21 cellular contexts compared by ENCODE assay signal in the genomic region with DNA sequence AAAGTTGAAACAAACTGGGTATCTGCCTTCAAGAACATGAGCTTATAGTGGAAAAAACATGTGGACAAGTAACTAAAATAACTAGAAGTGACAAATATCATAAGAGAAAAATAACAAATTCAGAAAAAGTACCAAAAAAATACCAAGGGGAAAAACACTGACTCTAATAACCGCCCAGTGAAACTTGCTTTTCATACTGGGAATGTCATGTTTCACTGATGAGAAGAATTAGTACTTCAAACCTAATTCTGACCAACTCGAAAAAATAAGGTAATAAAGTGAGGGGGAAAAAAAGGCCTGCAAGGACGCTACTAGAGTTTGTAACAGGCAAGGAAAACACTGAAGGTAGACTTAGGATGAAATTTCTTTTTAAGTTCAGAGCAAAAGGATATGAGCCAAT.
DNase-seq lines count a peak whose midpoint lies in the region; ATAC-seq and TF ChIP-seq lines count a peak whose summit lies in the region.
"Had no signal": no experiment of that assay in that cellular context is flagged by ENCODE, and none has a peak within 500 bp of the region (broad histone marks: within the 10 kb centered on the region; RNA-seq: fewer than 3 reads in every experiment).

No MANE protein-coding gene starts in this region.

- peak overlapping the region; percentile 37 for H3K27ac Mint-ChIP-seq in CD8-positive, alpha-beta T cell
- H3K27ac Mint-ChIP-seq: T-cell had no signal

- H3K9me3 ChIP-seq in CD8-positive, alpha-beta T cell (ENCODE audit: low read length): no peaks in the 10 kb centered on the region
- H3K9me3 ChIP-seq: BE2C, Caco-2 had no signal

- no peak for ATAC-seq in CD8-positive, alpha-beta T cell
- ATAC-seq in GM18868 (IDR thresholded peaks at IDR 0.05; ENCODE audit: unreplicated experiment): peak; percentile 80
- ATAC-seq in GM21723 (IDR thresholded peaks at IDR 0.05; ENCODE audit: unreplicated experiment): peak; percentile 53
- peak; percentile 43 for ATAC-seq in HG03565 (IDR thresholded peaks at IDR 0.05; ENCODE audit: unreplicated experiment)
- no peak for ATAC-seq in HG03025 (IDR thresholded peaks at IDR 0.05; ENCODE audit: low FRiP score, unreplicated experiment)
- ATAC-seq: PC-3, SK-N-SH treated with all-trans-retinoic acid at 6 μM for 48 hours, T-cell had no signal

- no peak for DNase-seq in CD8-positive, alpha-beta T cell
- no peak for DNase-seq in stimulated activated CD4-positive, alpha-beta T cell treated with anti-CD3 and anti-CD28 coated beads, Interleukin-4, amount 100 ng/mL, for 4 hours
- DNase-seq in SK-N-DZ (ENCODE audit: low spot score): no peak
- DNase-seq in stimulated activated CD4-positive, alpha-beta T cell treated with anti-CD3 and anti-CD28 coated beads, Interleukin-15, amount 100 ng/mL, for 24 hours: no peak
- DNase-seq: 8988T; BE2C; Caco-2; CD4-positive, CD25-positive, alpha-beta regulatory T cell; NCI-H1417; NCI-H187; NCI-H226; NCI-H524 treated with DMSO at 0.1 percent for 48 hours; PC-3; RPMI8226; SHP77 treated with DMSO at 0.1 percent for 48 hours; T-cell had no signal

- H3K4me3 Mint-ChIP-seq in CD8-positive, alpha-beta T cell: no peak overlapping the region
- H3K4me3 Mint-ChIP-seq: CD4-positive, CD25-positive, alpha-beta regulatory T cell; T-cell had no signal

- no peaks in the 10 kb centered on the region for H3K27me3 Mint-ChIP-seq in CD8-positive, alpha-beta T cell (ENCODE audit: low read depth)
- H3K27me3 Mint-ChIP-seq: CD4-positive, CD25-positive, alpha-beta regulatory T cell; T-cell had no signal

- CTCF ChIA-PET in CD8-positive, alpha-beta T cell (lab: Charles Lee): no interaction called here

- H3K27ac ChIP-seq in CD8-positive, alpha-beta T cell (ENCODE audit: low read depth, low read length): no peak overlapping the region

- TF ChIP-seq CTCF in CD8-positive, alpha-beta T cell (IDR thresholded peaks at IDR 0.05): no peak

- no peaks in the 10 kb centered on the region for H3K36me3 ChIP-seq in CD8-positive, alpha-beta T cell (ENCODE audit: insufficient read depth, low read length)
- H3K36me3 ChIP-seq: BE2C had no signal

- H3K36me3 Mint-ChIP-seq in CD8-positive, alpha-beta T cell: peaks cover 58% of the 10 kb centered on the region

- no peaks in the 10 kb centered on the region for H3K9me3 Mint-ChIP-seq in CD8-positive, alpha-beta T cell
- H3K9me3 Mint-ChIP-seq: T-cell had no signal

- no peaks in the 10 kb centered on the region for H3K27me3 ChIP-seq in CD8-positive, alpha-beta T cell (ENCODE audit: insufficient read depth, low read length)
- H3K27me3 ChIP-seq: BE2C had no signal

- POLR2A ChIA-PET in CD8-positive, alpha-beta T cell (lab: Charles Lee): no interaction called here

- no peak overlapping the region for H3K4me3 ChIP-seq in CD8-positive, alpha-beta T cell (ENCODE audit: low read depth, low read length)

- H3K4me1 Mint-ChIP-seq in CD8-positive, alpha-beta T cell (ENCODE audit: low read depth): no peaks in the 10 kb centered on the region

- intact Hi-C loops in CD8-positive, alpha-beta T cell (cut with DNase I, micrococcal nuclease): no loop called here

- H3K4me1 ChIP-seq in CD8-positive, alpha-beta T cell (ENCODE audit: insufficient read depth, low read length): no peaks in the 10 kb centered on the region
- H3K4me1 ChIP-seq: BE2C, Caco-2 had no signal

Comparison
In these comparisons a context has a peak if more than half of its experiments do, and no peak if none do; other contexts are left out.
1. ATAC-seq: peak in GM18868 (single experiment), GM21723 (single experiment) and HG03565 (single experiment); none in CD8-positive, alpha-beta T cell (single experiment) and HG03025 (single experiment).